Comparison of ENCODE assay signal across 8 cellular contexts in the genomic region with DNA sequence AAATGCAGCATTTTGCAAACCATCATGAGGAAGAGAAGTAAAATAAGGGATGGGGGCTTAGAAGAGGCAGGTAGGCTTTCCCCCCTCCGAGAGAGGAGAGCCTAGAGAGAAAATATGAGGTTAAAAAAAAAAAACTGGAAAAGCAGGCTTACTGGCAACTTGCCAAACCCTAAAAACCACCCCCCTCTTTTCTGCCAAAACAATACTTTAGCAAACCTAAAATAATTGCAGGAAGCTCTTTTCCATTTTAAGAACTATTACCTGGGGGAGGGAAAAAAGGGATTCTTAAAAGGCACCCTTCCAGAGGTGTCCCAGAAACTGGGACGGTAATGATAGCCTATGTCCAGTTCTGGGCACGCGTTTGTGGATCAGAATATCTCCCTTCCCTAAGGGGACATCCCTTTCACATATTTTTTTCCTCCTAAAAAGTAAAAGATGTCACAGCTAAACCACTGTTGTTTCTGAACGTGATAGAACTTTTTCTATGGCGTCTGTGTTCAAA. TPM values are rescaled to one million over a fixed set of nuclear protein-coding genes. Genes with fewer than 3 reads are reported as not detected.
DNase-seq lines count a peak whose midpoint lies in the region; ATAC-seq and TF ChIP-seq lines count a peak whose summit lies in the region.

No MANE protein-coding gene starts in this region.

- no peak for ATAC-seq in naive B cell (ENCODE audit: low read depth in 2 of 2)

- TF ChIP-seq CTCF in AG10803 (conservative IDR thresholded peaks at IDR 0.05; ENCODE audit: low read length) (no peak), KMS-11 (conservative IDR thresholded peaks at IDR 0.05; ENCODE audit: low read depth, low read length) (no peak), choroid plexus epithelial cell (conservative IDR thresholded peaks at IDR 0.05; ENCODE audit: low read depth, low read length) (no peak)

- H2AFZ ChIP-seq in KMS-11 (ENCODE audit: low read depth): no peak overlapping the region

- H3K27ac Mint-ChIP-seq in naive B cell: peak overlapping the region in 1 of 6 donors; percentile 34

- H3K4me3 ChIP-seq in AG10803 (ENCODE audit: low read length) (peak overlapping the region; percentile 71), KMS-11 (IDR thresholded peaks at IDR 0.05; ENCODE audit: insufficient read depth, low read depth, low read length) (no peak overlapping the region), choroid plexus epithelial cell (ENCODE audit: low read depth, low read length) (peak overlapping the region; percentile 77)

- DNase-seq in AG10803 (ENCODE audit: low read depth) (no peak), choroid plexus epithelial cell (ENCODE audit: low read depth) (no peak), naive B cell (no peak), glomerular visceral epithelial cell (ENCODE audit: extremely low spot score) (no peak), COR-L47 (lab: John Stamatoyannopoulos, UW) (no peak), COLO668 (lab: John Stamatoyannopoulos, UW; ENCODE audit: unreplicated experiment) (no peak)
- DNase-seq in activated CD8-positive, alpha-beta memory T cell treated with anti-CD3 and anti-CD28 coated beads, Interleukin-2, amount 50 U/mL, for 4 hours: no peak

- no peaks in the 10 kb centered on the region for H3K36me3 Mint-ChIP-seq in naive B cell

- peaks cover 0 to 2% (median 0%) of the 10 kb centered on the region in 7 donors for H3K9me3 Mint-ChIP-seq in naive B cell

- no peaks in the 10 kb centered on the region for H3K36me3 ChIP-seq in KMS-11 (ENCODE audit: insufficient read depth)

- no peak overlapping the region for H3K9ac ChIP-seq in KMS-11

- H3K4me3 Mint-ChIP-seq in naive B cell: peak overlapping the region; percentile 67 to 94 (median 75)

- H3K4me1 Mint-ChIP-seq in naive B cell: peaks cover 32 to 53% (median 46%) of the 10 kb centered on the region in 3 donors

- no peaks in the 10 kb centered on the region for H4K20me1 ChIP-seq in KMS-11 (ENCODE audit: insufficient read depth)

- H3K27me3 Mint-ChIP-seq in naive B cell: peaks cover 44 to 64% (median 55%) of the 10 kb centered on the region in 3 donors

- no peak overlapping the region for H3K27ac ChIP-seq in KMS-11

- H3K27me3 ChIP-seq in KMS-11 (ENCODE audit: insufficient read depth, low read depth): peaks cover 35% of the 10 kb centered on the region

- H3K79me2 ChIP-seq in KMS-11 (ENCODE audit: insufficient read depth, low read depth): no peaks in the 10 kb centered on the region

- H3K4me2 ChIP-seq in KMS-11: peak overlapping the region; percentile 90; the same call in 1 of the 2 replicates

- H3K4me1 ChIP-seq in KMS-11 (ENCODE audit: low read depth, poor library complexity, severe bottlenecking): peaks cover 26% of the 10 kb centered on the region

RNA-seq across cellular contexts. Expression of gene NFIA, which starts 1.2 kb away (rescaled TPM):
- polyA plus RNA-seq in naive B cell (ENCODE audit: low read depth in 6 of 6): 1 to 10 TPM in 4 of 6 donors, under 1 TPM in 2; 0.77 to 5.7 (median 1.4) TPM
